In the genomic region with DNA sequence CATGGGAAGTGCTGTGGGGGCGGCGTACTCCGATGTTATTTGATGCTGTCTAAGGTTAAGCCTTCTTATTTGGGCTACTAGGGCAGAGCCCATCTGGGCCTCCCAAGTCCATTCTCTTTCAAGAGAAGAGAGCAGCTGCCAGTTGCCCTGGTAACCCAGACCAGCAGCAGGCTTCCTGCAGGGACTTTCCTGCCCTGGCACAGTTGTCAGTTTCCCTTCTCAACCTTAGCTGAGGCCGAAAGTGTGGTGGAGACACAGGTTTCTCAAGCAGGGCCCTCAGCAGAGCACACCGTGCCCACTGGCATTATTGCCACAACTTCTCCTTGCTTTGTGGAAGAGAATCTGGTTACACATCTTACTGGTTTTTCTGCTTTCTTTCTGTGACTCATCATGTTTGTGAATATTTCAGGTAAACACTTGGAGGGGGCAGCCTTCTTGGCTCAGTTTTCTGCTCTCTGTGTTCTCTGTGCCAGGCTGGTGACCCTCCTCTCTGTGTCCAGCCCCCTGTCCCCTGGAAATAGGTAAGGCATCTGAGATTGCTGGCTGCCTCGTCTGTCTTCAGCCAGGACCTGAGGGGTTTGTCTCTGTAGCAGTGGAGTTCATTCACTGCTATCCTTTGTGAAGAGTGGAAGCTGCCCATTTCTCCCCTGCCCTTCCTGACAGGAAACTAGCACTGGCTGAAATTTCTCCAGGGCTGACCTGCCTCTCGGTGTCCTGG, we compare ENCODE assay signal across 8 cellular contexts.
DNase-seq lines count a peak whose midpoint lies in the region; ATAC-seq and TF ChIP-seq lines count a peak whose summit lies in the region.

No MANE protein-coding gene starts in this region.

- CTCF ChIA-PET in activated CD8-positive, alpha-beta T cell treated with anti-CD3 and anti-CD28 coated beads, Interleukin-2, amount 10 ng/mL, durations not matched to agents 7 days and 5 days (lab: Charles Lee), result interaction anchor here (0.9 to 1.2 kb wide), 2 partner anchors 19 to 27 kb away, joined by 3 read pairs; no protein-coding TSS in a partner anchor

- H3K4me3 Mint-ChIP-seq in activated CD8-positive, alpha-beta T cell treated with anti-CD3 and anti-CD28 coated beads, Interleukin-2, amount 10 ng/mL, durations not matched to agents 7 days and 5 days, result peak overlapping the region; percentile 7
- H3K4me3 Mint-ChIP-seq in stimulated activated naive CD8-positive, alpha-beta T cell treated with anti-CD3 and anti-CD28 coated beads, Interleukin-15, Interleukin-2, amounts not matched to agents 100 ng/mL and 50 ng/mL, for 24 hours, result peak overlapping the region; percentile 79

- peak overlapping the region; percentile 85 for H3K27ac Mint-ChIP-seq in activated CD8-positive, alpha-beta T cell treated with anti-CD3 and anti-CD28 coated beads, Interleukin-2, amount 10 ng/mL, durations not matched to agents 7 days and 5 days
- peak overlapping the region; percentile 98 for H3K27ac Mint-ChIP-seq in stimulated activated naive CD8-positive, alpha-beta T cell treated with anti-CD3 and anti-CD28 coated beads, Interleukin-15, Interleukin-2, amounts not matched to agents 100 ng/mL and 50 ng/mL, for 24 hours

- H3K27ac ChIP-seq in hepatocyte, result peak overlapping the region; percentile 11

- peaks cover 26% of the 10 kb centered on the region for H3K4me1 ChIP-seq in hepatocyte (ENCODE audit: insufficient read depth)

- H3K4me3 ChIP-seq in hepatocyte, result no peak overlapping the region

- H2AFZ ChIP-seq in hepatocyte, result no peak overlapping the region

- peaks cover 94% of the 10 kb centered on the region for H3K4me1 Mint-ChIP-seq in activated CD8-positive, alpha-beta T cell treated with anti-CD3 and anti-CD28 coated beads, Interleukin-2, amount 10 ng/mL, durations not matched to agents 7 days and 5 days (ENCODE audit: low read depth)
- H3K4me1 Mint-ChIP-seq in stimulated activated naive CD8-positive, alpha-beta T cell treated with anti-CD3 and anti-CD28 coated beads, Interleukin-15, Interleukin-2, amounts not matched to agents 100 ng/mL and 50 ng/mL, for 24 hours (ENCODE audit: low read depth), result peaks cover 96% of the 10 kb centered on the region

- no peaks in the 10 kb centered on the region for H3K27me3 ChIP-seq in hepatocyte

- H3K79me2 ChIP-seq in hepatocyte, result no peaks in the 10 kb centered on the region

- H3K9me3 ChIP-seq in hepatocyte (ENCODE audit: low read depth), result no peaks in the 10 kb centered on the region

- DNase-seq in DMS153 treated with DMSO at 0.1 percent for 48 hours (lab: John Stamatoyannopoulos, UW; ENCODE audit: unreplicated experiment) (peak; percentile 29), NCI-H128 (lab: John Stamatoyannopoulos, UW; ENCODE audit: unreplicated experiment) (peak; percentile 10), hepatocyte (ENCODE audit: low spot score) (peak; percentile 24)
- peak; percentile 53 for DNase-seq in activated CD8-positive, alpha-beta T cell treated with anti-CD3 and anti-CD28 coated beads, Interleukin-2, amount 10 ng/mL, durations not matched to agents 7 days and 5 days

- H3K4me2 ChIP-seq in hepatocyte, result no peak overlapping the region

- no peaks in the 10 kb centered on the region for H3K27me3 Mint-ChIP-seq in activated CD8-positive, alpha-beta T cell treated with anti-CD3 and anti-CD28 coated beads, Interleukin-2, amount 10 ng/mL, durations not matched to agents 7 days and 5 days (ENCODE audit: low read depth)
- peaks cover 4% of the 10 kb centered on the region for H3K27me3 Mint-ChIP-seq in stimulated activated naive CD8-positive, alpha-beta T cell treated with anti-CD3 and anti-CD28 coated beads, Interleukin-15, Interleukin-2, amounts not matched to agents 100 ng/mL and 50 ng/mL, for 24 hours

- TF ChIP-seq CTCF in hepatocyte (IDR thresholded peaks at IDR 0.05; ENCODE audit: poor library complexity), result no peak

- peaks cover 12% of the 10 kb centered on the region for H3K36me3 Mint-ChIP-seq in activated CD8-positive, alpha-beta T cell treated with anti-CD3 and anti-CD28 coated beads, Interleukin-2, amount 10 ng/mL, durations not matched to agents 7 days and 5 days (ENCODE audit: low read depth)
- H3K36me3 Mint-ChIP-seq in stimulated activated naive CD8-positive, alpha-beta T cell treated with anti-CD3 and anti-CD28 coated beads, Interleukin-15, Interleukin-2, amounts not matched to agents 100 ng/mL and 50 ng/mL, for 24 hours (ENCODE audit: low read depth), result peaks cover 7% of the 10 kb centered on the region

- POLR2A ChIA-PET in activated CD8-positive, alpha-beta T cell treated with anti-CD3 and anti-CD28 coated beads, Interleukin-2, amount 10 ng/mL, durations not matched to agents 7 days and 5 days (lab: Charles Lee), result interaction anchor here (1.1 to 2.0 kb wide), 2 partner anchors 108 to 111 kb away, joined by 3 to 11 read pairs; a partner anchor contains a TSS

- no peaks in the 10 kb centered on the region for H3K36me3 ChIP-seq in hepatocyte (replicated peaks; ENCODE audit: insufficient read depth, low read depth)

- no peaks in the 10 kb centered on the region for H4K20me1 ChIP-seq in hepatocyte (ENCODE audit: insufficient read depth, poor library complexity, severe bottlenecking)

- ATAC-seq in GM21390 (IDR thresholded peaks at IDR 0.05; ENCODE audit: unreplicated experiment), result peak; percentile 38
- peak; percentile 37 for ATAC-seq in activated CD8-positive, alpha-beta T cell treated with anti-CD3 and anti-CD28 coated beads, Interleukin-2, amount 10 ng/mL, durations not matched to agents 7 days and 5 days
- ATAC-seq in GM18519 (IDR thresholded peaks at IDR 0.05; ENCODE audit: low FRiP score, unreplicated experiment), result no peak
- ATAC-seq in HG03571 (IDR thresholded peaks at IDR 0.05; ENCODE audit: unreplicated experiment), result no peak

- WGBS in hepatocyte (ENCODE audit: low lambda C conversion rate, missing lambda C conversion rate), result 75% methylated on average over 6 of the region's 7 CpGs

- H3K9me2 ChIP-seq in hepatocyte (replicated peaks; ENCODE audit: insufficient read depth), result no peaks in the 10 kb centered on the region

- no peaks in the 10 kb centered on the region for H3K9me3 Mint-ChIP-seq in activated CD8-positive, alpha-beta T cell treated with anti-CD3 and anti-CD28 coated beads, Interleukin-2, amount 10 ng/mL, durations not matched to agents 7 days and 5 days (ENCODE audit: insufficient read depth)
- H3K9me3 Mint-ChIP-seq in stimulated activated naive CD8-positive, alpha-beta T cell treated with anti-CD3 and anti-CD28 coated beads, Interleukin-15, Interleukin-2, amounts not matched to agents 100 ng/mL and 50 ng/mL, for 24 hours, result no peaks in the 10 kb centered on the region

Comparison
In these comparisons a context has a peak if more than half of its experiments do, and no peak if none do; other contexts are left out.
1. ATAC-seq: peak in GM21390 (single experiment) and activated CD8-positive, alpha-beta T cell treated with anti-CD3 and anti-CD28 coated beads, Interleukin-2, amount 10 ng/mL, durations not matched to agents 7 days and 5 days (single experiment); none in GM18519 (single experiment) and HG03571 (single experiment).
2. Peak in every context shown above with its lines, with median percentiles within 50 percentile points of each other: DNase-seq.